ENCODE assay signal across 27 cellular contexts in the genomic region with DNA sequence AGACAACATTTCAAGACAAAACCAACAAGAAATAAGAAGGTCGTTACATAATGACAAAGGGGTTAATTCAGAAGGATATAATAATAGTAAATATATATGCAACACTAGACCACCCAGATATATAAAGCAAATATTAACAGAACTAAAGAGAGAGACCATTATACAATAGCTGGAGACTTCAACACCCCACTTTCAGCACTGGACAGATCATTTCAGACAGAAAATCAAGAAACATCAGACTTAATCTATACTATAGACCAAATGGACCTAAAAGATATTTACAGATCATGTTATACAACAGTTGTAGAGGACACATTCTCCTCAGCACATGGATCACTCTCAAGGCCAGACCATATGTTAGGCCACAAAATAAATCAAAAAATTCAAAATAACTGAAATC.
"Had no signal": no experiment of that assay in that cellular context is flagged by ENCODE, and none has a peak within 500 bp of the region (broad histone marks: within the 10 kb centered on the region; RNA-seq: fewer than 3 reads in every experiment).

No MANE protein-coding gene starts in this region.

- DNase-seq: hippocampal formation; immature natural killer cell; kidney; left colon; left lung; midbrain; mucosa of descending colon; naive thymus-derived CD4-positive, alpha-beta T cell; ovary; stimulated activated CD4-positive, alpha-beta T cell treated with anti-CD3 and anti-CD28 coated beads, Interleukin-12 subunit alpha, Interleukin-12 subunit beta, amount 100 ng/mL, for 4 hours; stimulated activated CD4-positive, alpha-beta T cell treated with anti-CD3 and anti-CD28 coated beads, Interleukin-15, amount 100 ng/mL, for 24 hours; stimulated activated CD4-positive, alpha-beta T cell treated with anti-CD3 and anti-CD28 coated beads, Interleukin-2, amount 100 ng/mL, for 24 hours; stimulated activated CD4-positive, alpha-beta T cell treated with anti-CD3 and anti-CD28 coated beads, Interleukin-4, amount 100 ng/mL, for 1 hour; stimulated activated naive B cell treated with anti-CD40 and anti-IgM and Interleukin-4, amounts not matched to agents 10 μg/mL and 1 μg/mL and 100 μg/mL, for 72 hours; stimulated activated naive CD8-positive, alpha-beta T cell treated with anti-CD3 and anti-CD28 coated beads, Interleukin-15, Interleukin-2, amounts not matched to agents 100 U/mL and 50 U/mL, for 24 hours; stomach; testis; thyroid gland; transverse colon; upper lobe of left lung had no signal

- H3K27ac Mint-ChIP-seq: immature natural killer cell; naive thymus-derived CD4-positive, alpha-beta T cell; natural killer cell treated with Interleukin-12 subunit alpha and Interleukin-12 subunit beta and Interleukin-15 and Interleukin-18, amount 100 ng/mL, for 72 hours; progenitor cell of endocrine pancreas; stimulated activated naive B cell treated with anti-CD40 and anti-IgM and Interleukin-4, amounts not matched to agents 10 μg/mL and 1 μg/mL and 100 μg/mL, for 72 hours had no signal

- H3K9me3 ChIP-seq: ovary, testis, thyroid gland had no signal

- H3K36me3 ChIP-seq: left lung, ovary, right atrium auricular region, thyroid gland, upper lobe of left lung, vagina had no signal

- H3K4me1 ChIP-seq: left lung, right atrium auricular region, testis, transverse colon, vagina had no signal

- H3K4me3 ChIP-seq: left lung, lung, mucosa of descending colon, ovary, right atrium auricular region, skin epidermis, stomach, testis, thyroid gland, transverse colon, upper lobe of left lung, vagina had no signal

- H3K27ac ChIP-seq: left lung, ovary, right atrium auricular region, skin epidermis, stomach, testis, thyroid gland, transverse colon, upper lobe of left lung, vagina had no signal

- H3K27me3 ChIP-seq: left lung, ovary, right atrium auricular region, stomach, testis, thyroid gland, transverse colon, upper lobe of left lung, vagina had no signal

- ATAC-seq: left colon; left lung; mucosa of descending colon; naive thymus-derived CD4-positive, alpha-beta T cell; natural killer cell treated with Interleukin-12 subunit alpha and Interleukin-12 subunit beta and Interleukin-15 and Interleukin-18, amount 100 ng/mL, for 72 hours; sciatic nerve; stimulated activated naive B cell treated with anti-CD40 and anti-IgM and Interleukin-4, amounts not matched to agents 10 μg/mL and 1 μg/mL and 100 μg/mL, for 72 hours; stimulated activated naive CD8-positive, alpha-beta T cell treated with anti-CD3 and anti-CD28 coated beads, Interleukin-15, Interleukin-2, amounts not matched to agents 100 U/mL and 50 U/mL, for 24 hours had no signal

- H3K27me3 Mint-ChIP-seq: naive thymus-derived CD4-positive, alpha-beta T cell; natural killer cell treated with Interleukin-12 subunit alpha and Interleukin-12 subunit beta and Interleukin-15 and Interleukin-18, amount 100 ng/mL, for 72 hours; progenitor cell of endocrine pancreas; stimulated activated naive B cell treated with anti-CD40 and anti-IgM and Interleukin-4, amounts not matched to agents 10 μg/mL and 1 μg/mL and 100 μg/mL, for 72 hours had no signal

- H3K4me3 Mint-ChIP-seq: immature natural killer cell; natural killer cell treated with Interleukin-12 subunit alpha and Interleukin-12 subunit beta and Interleukin-15 and Interleukin-18, amount 100 ng/mL, for 72 hours; stimulated activated naive B cell treated with anti-CD40 and anti-IgM and Interleukin-4, amounts not matched to agents 10 μg/mL and 1 μg/mL and 100 μg/mL, for 72 hours had no signal

- FAIRE-seq: kidney had no signal
